Comparison of ENCODE assay signal across 29 cellular contexts in the genomic region with DNA sequence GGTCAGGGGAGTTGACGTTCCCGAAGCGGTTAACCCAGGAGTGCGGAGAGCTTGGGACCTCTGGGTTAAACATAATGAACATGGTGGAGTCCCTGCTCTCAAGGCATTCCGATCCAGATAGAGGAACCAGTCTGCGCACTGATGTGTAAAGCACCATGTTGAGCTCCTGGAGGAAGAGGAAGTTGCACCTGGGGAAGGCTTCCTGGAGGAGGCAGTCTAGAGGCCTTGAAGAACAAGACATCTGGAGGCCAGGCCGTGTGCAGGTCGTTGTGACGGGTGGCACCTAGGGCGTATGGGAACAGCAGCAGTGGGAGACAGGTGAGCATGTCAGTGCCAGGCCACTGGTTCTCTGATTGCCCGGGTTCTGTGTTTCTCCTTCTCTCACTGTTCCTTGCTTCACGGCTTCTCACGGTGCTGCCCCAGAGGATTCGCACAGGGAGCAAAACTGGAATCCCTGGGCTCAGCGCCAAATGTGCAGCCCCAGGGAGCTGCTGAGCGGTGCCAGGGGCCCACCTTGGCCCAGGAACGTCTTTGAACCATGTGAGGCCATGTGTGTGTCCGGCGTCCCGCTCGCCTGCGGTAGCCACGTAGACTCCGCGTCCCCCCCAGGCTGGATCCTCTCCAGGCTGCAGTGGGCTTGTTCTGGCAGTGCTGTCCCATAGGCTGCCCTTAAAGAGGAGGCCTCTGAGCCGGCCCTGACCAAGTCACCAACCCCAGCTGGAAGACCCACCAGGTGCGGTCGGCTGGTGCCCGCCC.
"Had no signal": no experiment of that assay in that cellular context is flagged by ENCODE, and none has a peak within 500 bp of the region (broad histone marks: within the 10 kb centered on the region; RNA-seq: fewer than 3 reads in every experiment).

No MANE protein-coding gene starts in this region.

- H3K36me3 ChIP-seq: brain microvascular endothelial cell had no signal

- FAIRE-seq: RCC 7860, TTC549 had no signal

- H3K36me3 Mint-ChIP-seq: activated CD4-positive, alpha-beta memory T cell treated with anti-CD3 and anti-CD28 coated beads for 36 hours; activated naive CD4-positive, alpha-beta T cell treated with anti-CD3 and anti-CD28 coated beads, Interleukin-2, amount 10 ng/mL, durations not matched to agents 7 days and 5 days; activated naive CD8-positive, alpha-beta T cell had no signal

- H3K4me1 Mint-ChIP-seq: activated B cell treated with CpG ODN at 0.5 μM for 24 hours; activated naive CD4-positive, alpha-beta T cell treated with anti-CD3 and anti-CD28 coated beads, Interleukin-2, amount 10 ng/mL, durations not matched to agents 7 days and 5 days; activated naive CD8-positive, alpha-beta T cell treated with anti-CD3 and anti-CD28 coated beads, Interleukin-2, amount 50 U/mL, for 24 hours had no signal

- H2AFZ ChIP-seq: PC-9 had no signal

- ATAC-seq: activated naive CD8-positive, alpha-beta T cell treated with anti-CD3 and anti-CD28 coated beads, Interleukin-2, amount 50 U/mL, for 24 hours; activated T-cell treated with anti-CD3 and anti-CD28 coated beads, Interleukin-2, amount 50 U/mL, for 4 hours; Right ventricle myocardium inferior had no signal

- H3K4me2 ChIP-seq: PC-9 had no signal

- H3K27ac ChIP-seq: brain microvascular endothelial cell, PC-9, RWPE1 had no signal

- H3K9me3 Mint-ChIP-seq: activated B cell treated with CpG ODN at 0.5 μM for 24 hours; activated CD4-positive, alpha-beta memory T cell treated with anti-CD3 and anti-CD28 coated beads for 36 hours; activated naive CD4-positive, alpha-beta T cell treated with anti-CD3 and anti-CD28 coated beads, Interleukin-2, amount 10 ng/mL, durations not matched to agents 7 days and 5 days; activated naive CD8-positive, alpha-beta T cell treated with anti-CD3 and anti-CD28 coated beads, Interleukin-2, amount 50 U/mL, for 24 hours; activated T-cell treated with anti-CD3 and anti-CD28 coated beads, Interleukin-2, amount 50 U/mL, for 4 hours; activated T-helper 1 cell treated with anti-CD3 and anti-CD28 coated beads, Interleukin-12 subunit alpha, Interleukin-12 subunit beta, Interleukin-2, Interleukin-4 antibody, amounts not matched to agents 30 ng/mL and 10 ng/mL and 1 ng/mL, durations not matched to agents 14 hours and 24 hours and 36 hours; T-helper 1 cell treated with Interleukin-12 subunit alpha and Interleukin-12 subunit beta and Interleukin-4 antibody, amounts not matched to agents 30 μg/mL and 1 μg/mL, for 36 hours; T-helper 2 cell treated with Interferon-gamma antibody and Interleukin-4, amounts not matched to agents 5 μg/mL and 100 μg/mL, for 36 hours had no signal

- DNase-seq: activated B cell treated with CpG ODN at 0.5 μM for 24 hours; activated CD4-positive, alpha-beta memory T cell treated with anti-CD3 and anti-CD28 coated beads for 36 hours; activated CD4-positive, alpha-beta T cell treated with anti-CD3 and anti-CD28 coated beads for 4 hours; activated CD4-positive, alpha-beta T cell treated with anti-CD3 and anti-CD28 coated beads, Interleukin-2, amount 50 U/mL, for 1 hour; activated CD4-positive, CD25-positive, alpha-beta regulatory T cell treated with anti-CD3 and anti-CD28 coated beads, Interleukin-2, amount 50 U/mL, for 72 hours; activated CD8-positive, alpha-beta memory T cell treated with anti-CD3 and anti-CD28 coated beads, Interleukin-2, amount 50 U/mL, for 4 hours; activated naive CD4-positive, alpha-beta T cell treated with anti-CD3 and anti-CD28 coated beads, Interleukin-2, amount 10 ng/mL, durations not matched to agents 7 days and 5 days; activated naive CD8-positive, alpha-beta T cell treated with anti-CD3 and anti-CD28 coated beads, Interleukin-2, amount 50 U/mL, for 24 hours; activated T-cell treated with anti-CD3 and anti-CD28 coated beads for 4 hours; activated T-cell treated with anti-CD3 and anti-CD28 coated beads, Interleukin-2, amount 50 U/mL, for 4 hours; anterior cingulate cortex; brain microvascular endothelial cell; central memory CD4-positive, alpha-beta T cell; NCI-H1105; NCI-H1417 treated with DMSO at 0.1 percent for 48 hours; NCI-H1930; NCI-H2081 treated with DMSO at 0.1 percent for 48 hours; NCI-H510A; NCI-H526; NCI-H748 treated with DMSO at 0.1 percent for 48 hours; PC-9 had no signal

- H3K27me3 ChIP-seq: brain microvascular endothelial cell had no signal

- H3K4me3 ChIP-seq: PC-9 had no signal

- H3K27ac Mint-ChIP-seq: activated B cell treated with CpG ODN at 0.5 μM for 24 hours; activated CD4-positive, alpha-beta memory T cell treated with anti-CD3 and anti-CD28 coated beads for 36 hours; activated naive CD4-positive, alpha-beta T cell treated with anti-CD3 and anti-CD28 coated beads, Interleukin-2, amount 10 ng/mL, durations not matched to agents 7 days and 5 days; activated naive CD8-positive, alpha-beta T cell; activated naive CD8-positive, alpha-beta T cell treated with anti-CD3 and anti-CD28 coated beads, Interleukin-2, amount 50 U/mL, for 24 hours; activated T-helper 1 cell treated with anti-CD3 and anti-CD28 coated beads, Interleukin-12 subunit alpha, Interleukin-12 subunit beta, Interleukin-2, Interleukin-4 antibody, amounts not matched to agents 30 ng/mL and 10 ng/mL and 1 ng/mL, durations not matched to agents 14 hours and 24 hours and 36 hours; T-helper 1 cell treated with Interleukin-12 subunit alpha and Interleukin-12 subunit beta and Interleukin-4 antibody, amounts not matched to agents 30 μg/mL and 1 μg/mL, for 36 hours; T-helper 2 cell treated with Interferon-gamma antibody and Interleukin-4, amounts not matched to agents 5 μg/mL and 100 μg/mL, for 36 hours had no signal

- H3K4me3 Mint-ChIP-seq: activated B cell treated with CpG ODN at 0.5 μM for 24 hours; activated CD4-positive, alpha-beta memory T cell treated with anti-CD3 and anti-CD28 coated beads for 36 hours; activated naive CD4-positive, alpha-beta T cell treated with anti-CD3 and anti-CD28 coated beads, Interleukin-2, amount 10 ng/mL, durations not matched to agents 7 days and 5 days; activated naive CD8-positive, alpha-beta T cell; activated naive CD8-positive, alpha-beta T cell treated with anti-CD3 and anti-CD28 coated beads, Interleukin-2, amount 50 U/mL, for 24 hours; activated T-cell treated with anti-CD3 and anti-CD28 coated beads, Interleukin-2, amount 50 U/mL, for 4 hours; activated T-helper 1 cell treated with anti-CD3 and anti-CD28 coated beads, Interleukin-12 subunit alpha, Interleukin-12 subunit beta, Interleukin-2, Interleukin-4 antibody, amounts not matched to agents 30 ng/mL and 10 ng/mL and 1 ng/mL, durations not matched to agents 14 hours and 24 hours and 36 hours; T-helper 1 cell treated with Interleukin-12 subunit alpha and Interleukin-12 subunit beta and Interleukin-4 antibody, amounts not matched to agents 30 μg/mL and 1 μg/mL, for 36 hours; T-helper 2 cell treated with Interferon-gamma antibody and Interleukin-4, amounts not matched to agents 5 μg/mL and 100 μg/mL, for 36 hours had no signal
